ENCODE assay signal across 12 cellular contexts in genomic region chr10:79435271-79436065, GRCh38. TPM values are rescaled to one million over a fixed set of nuclear protein-coding genes. Genes with fewer than 3 reads are reported as not detected.
A peak's percentile ranks its signal among the peaks of the same experiment; 100 is the strongest.
DNase-seq lines count a peak whose midpoint lies in the region; TF ChIP-seq lines count a peak whose summit lies in the region.
"Had no signal": no experiment of that assay in that cellular context is flagged by ENCODE, and none has a peak within 500 bp of the region (broad histone marks: within the 10 kb centered on the region; RNA-seq: fewer than 3 reads in every experiment).

No MANE protein-coding gene starts in this region.

- peaks cover 22% of the 10 kb centered on the region for H3K79me2 ChIP-seq in parathyroid adenoma

- peak overlapping the region; percentile 24; the same call in 1 of the 2 replicates for H3K27ac ChIP-seq in BLaER1
- peak overlapping the region; percentile 32 for H3K27ac ChIP-seq in parathyroid adenoma
- H3K27ac ChIP-seq in WERI-Rb-1 = no peak overlapping the region
- H3K27ac ChIP-seq: VCaP had no signal

- TF ChIP-seq CTCF in parathyroid adenoma (IDR thresholded peaks at IDR 0.05) = no peak
- TF ChIP-seq CTCF in WERI-Rb-1 (IDR thresholded peaks at IDR 0.05; ENCODE audit: low read depth, low read length) = no peak

- H3K27me3 ChIP-seq in BLaER1 = no peaks in the 10 kb centered on the region
- H3K27me3 ChIP-seq in adipocyte (replicated peaks; ENCODE audit: control insufficient read depth, insufficient read depth, low read length) = no peaks in the 10 kb centered on the region
- no peaks in the 10 kb centered on the region for H3K27me3 ChIP-seq in parathyroid adenoma (ENCODE audit: control insufficient read depth, insufficient read depth, low read length)
- no peaks in the 10 kb centered on the region for H3K27me3 ChIP-seq in WERI-Rb-1 (ENCODE audit: insufficient read depth, low read depth, severe bottlenecking)

- H4K20me1 ChIP-seq in BLaER1 = peaks cover 68% of the 10 kb centered on the region

- no peak overlapping the region for H3K4me2 ChIP-seq in BLaER1
- no peak overlapping the region for H3K4me2 ChIP-seq in parathyroid adenoma (ENCODE audit: low read length)

- H3K9me3 ChIP-seq in BLaER1 (no peaks in the 10 kb centered on the region), adipocyte (ENCODE audit: control insufficient read depth, low read length) (no peaks in the 10 kb centered on the region), parathyroid adenoma (ENCODE audit: control insufficient read depth, low read length) (no peaks in the 10 kb centered on the region), WERI-Rb-1 (ENCODE audit: severe bottlenecking) (no peaks in the 10 kb centered on the region)

- no peak overlapping the region for H2AFZ ChIP-seq in parathyroid adenoma

- H3K9ac ChIP-seq in BLaER1 = no peak overlapping the region
- peak overlapping the region; percentile 95 for H3K9ac ChIP-seq in adipocyte (ENCODE audit: low read length)
- no peak overlapping the region for H3K9ac ChIP-seq in parathyroid adenoma

- DNase-seq in adipocyte (ENCODE audit: low read depth) (peak; percentile 57), cardiac septum (ENCODE audit: low spot score) (peak; percentile 72), NCI-H1048 (lab: John Stamatoyannopoulos, UW) (no peak), NCI-H345 treated with DMSO at 0.1 percent for 48 hours (lab: John Stamatoyannopoulos, UW; ENCODE audit: unreplicated experiment) (no peak), WERI-Rb-1 (no peak), amniotic stem cell (lab: John Stamatoyannopoulos, UW) (no peak)
- DNase-seq: AML-193; NCI-H748 treated with DMSO at 0.1 percent for 48 hours; stimulated activated CD4-positive, alpha-beta T cell treated with anti-CD3 and anti-CD28 coated beads, Interleukin-4, amount 100 ng/mL, for 4 hours had no signal

- H3K36me3 ChIP-seq in BLaER1 = peaks cover 27% of the 10 kb centered on the region
- peaks cover 52% of the 10 kb centered on the region for H3K36me3 ChIP-seq in adipocyte (ENCODE audit: control insufficient read depth, insufficient read depth, low read length, severe bottlenecking)
- no peaks in the 10 kb centered on the region for H3K36me3 ChIP-seq in parathyroid adenoma (ENCODE audit: control insufficient read depth, insufficient read depth, low read length)
- no peaks in the 10 kb centered on the region for H3K36me3 ChIP-seq in WERI-Rb-1

- intact Hi-C loops in cardiac septum (cut with DNase I) = no loop called here

- H3K4me1 ChIP-seq in BLaER1 (peaks cover 48% of the 10 kb centered on the region), adipocyte (ENCODE audit: control insufficient read depth, insufficient read depth, low read length) (peaks cover 96% of the 10 kb centered on the region), parathyroid adenoma (no peaks in the 10 kb centered on the region)

- H3K4me3 ChIP-seq in BLaER1 (no peak overlapping the region), adipocyte (ENCODE audit: low read length) (peak overlapping the region; percentile 53), parathyroid adenoma (ENCODE audit: low read depth, low read length) (no peak overlapping the region), WERI-Rb-1 (ENCODE audit: low read depth, low read length) (no peak overlapping the region)

RNA-seq across cellular contexts. Expression of gene ZCCHC24, which starts 10.0 kb away (rescaled TPM):
- total RNA-seq in cardiac septum = 56.6 TPM

Comparison
In these comparisons a context has a peak if more than half of its experiments do, and no peak if none do; other contexts are left out.
1. DNase-seq: peak in adipocyte (single experiment) and cardiac septum (single experiment); none in NCI-H1048 (single experiment), NCI-H345 treated with DMSO at 0.1 percent for 48 hours (single experiment), WERI-Rb-1 (single experiment) and amniotic stem cell (single experiment).